19 cellular contexts compared by ENCODE assay signal in the genomic region with DNA sequence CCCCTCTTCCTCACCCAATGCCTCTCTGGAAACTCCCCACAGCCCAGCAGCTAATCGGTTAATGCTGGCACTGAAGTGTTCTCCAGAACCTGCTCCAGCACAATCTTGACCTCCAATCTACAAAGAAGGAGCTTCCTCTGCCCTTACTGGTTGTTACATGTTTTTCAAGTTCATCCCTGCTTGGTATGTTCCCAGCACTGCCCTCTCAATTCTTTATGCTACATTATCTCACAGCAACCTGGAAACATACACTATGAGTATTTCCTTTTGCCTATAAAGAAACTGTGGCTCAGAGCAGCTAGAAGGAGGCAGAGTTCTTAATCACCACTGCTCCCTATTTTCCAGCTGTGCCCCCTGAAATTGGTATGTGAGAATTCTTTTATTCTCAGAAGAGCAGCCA.
A peak's percentile ranks its signal among the peaks of the same experiment; 100 is the strongest.
DNase-seq lines count a peak whose midpoint lies in the region; TF ChIP-seq lines count a peak whose summit lies in the region.
"Had no signal": no experiment of that assay in that cellular context is flagged by ENCODE, and none has a peak within 500 bp of the region (broad histone marks: within the 10 kb centered on the region; RNA-seq: fewer than 3 reads in every experiment).

No MANE protein-coding gene starts in this region.

- no peaks in the 10 kb centered on the region for H3K4me1 Mint-ChIP-seq in MCF 10A (ENCODE audit: insufficient read depth, unreplicated experiment)
- peaks cover 28% of the 10 kb centered on the region for H3K4me1 Mint-ChIP-seq in nephron

- intact Hi-C loops in mammary epithelial cell (cut with micrococcal nuclease) (no loop called here), MCF 10A (cut with micrococcal nuclease) (no loop called here)

- in situ Hi-C loops in mammary epithelial cell (cut with MboI; ENCODE audit: low sequenced_read_pairs in 2 of 2) = loop anchor here (10.0 kb wide), 2 partner anchors 45 to 115 kb away; no protein-coding TSS in a partner anchor

- H3K27me3 Mint-ChIP-seq in MCF 10A (ENCODE audit: insufficient read depth, unreplicated experiment) (no peaks in the 10 kb centered on the region), nephron (ENCODE audit: low read depth) (peaks cover 3% of the 10 kb centered on the region)
- H3K27me3 Mint-ChIP-seq: CD4-positive, alpha-beta T cell had no signal

- no peak overlapping the region for H3K4me2 ChIP-seq in mammary epithelial cell (ENCODE audit: insufficient read depth, low read depth, low read length)
- H3K4me2 ChIP-seq: KMS-11 had no signal

- H3K27ac ChIP-seq in mammary epithelial cell (ENCODE audit: insufficient read depth, low read depth, low read length) = peak overlapping the region; percentile 45
- peak overlapping the region; percentile 57 for H3K27ac ChIP-seq in epithelial cell of prostate
- H3K27ac ChIP-seq in urinary bladder (ENCODE audit: low read depth) = peak overlapping the region; percentile 35
- H3K27ac ChIP-seq: 22Rv1, KMS-11 had no signal

- no peak overlapping the region for H3K27ac Mint-ChIP-seq in MCF 10A (ENCODE audit: low read depth, unreplicated experiment)
- H3K27ac Mint-ChIP-seq in nephron = peak overlapping the region; percentile 36 to 91 (median 36)
- H3K27ac Mint-ChIP-seq: CD4-positive, alpha-beta T cell had no signal

- no peaks in the 10 kb centered on the region for H3K9me3 ChIP-seq in mammary epithelial cell (replicated peaks; ENCODE audit: insufficient read depth, low read length)
- H3K9me3 ChIP-seq: BE2C had no signal

- H3K4me3 ChIP-seq in mammary epithelial cell (replicated peaks in 1 of 3; ENCODE audit: insufficient read depth in 1 of 3, low read depth in 2 of 3, low read length in 3 of 3) (no peak overlapping the region), urinary bladder (ENCODE audit: low read depth, low read length) (no peak overlapping the region)

- peak; percentile 74 for DNase-seq in mammary epithelial cell
- no peak for DNase-seq in MCF 10A (ENCODE audit: unreplicated experiment)
- DNase-seq in epithelial cell of prostate (ENCODE audit: low read depth, low spot score) = peak; percentile 70
- no peak for DNase-seq in KG1 (lab: John Stamatoyannopoulos, UW)
- DNase-seq in NCI-H2081 (lab: John Stamatoyannopoulos, UW) = no peak
- no peak for DNase-seq in RPMI8226
- DNase-seq: BE2C; CD4-positive, alpha-beta T cell; DMS79; H9; NCI-H1092 treated with DMSO at 0.1 percent for 48 hours; NCI-H1694; NCI-H345; NCI-H526; SIG-M5 had no signal

- WGBS in mammary epithelial cell (ENCODE audit: low coverage, missing lambda C conversion rate) = 7% methylated on average over 1 of the region's 1 CpG
- WGBS in urinary bladder = 90% methylated on average over 1 of the region's 1 CpG

- CTCF ChIA-PET in mammary epithelial cell (lab: Charles Lee; ENCODE audit: low non-redundant PET) = interaction anchor here (0.6 to 0.7 kb wide), 3 partner anchors 52 to 314 kb away, joined by 4 read pairs; no protein-coding TSS in a partner anchor
- CTCF ChIA-PET in MCF 10A (lab: Yijun Ruan, JAX) = interaction anchor here (0.6 to 2.0 kb wide), 7 partner anchors 11 to 560 kb away, joined by 3 to 6 read pairs (median 3); no protein-coding TSS in a partner anchor

- H3K27me3 ChIP-seq in mammary epithelial cell (ENCODE audit: insufficient read depth, low read length) = no peaks in the 10 kb centered on the region
- H3K27me3 ChIP-seq: BE2C had no signal

- no peaks in the 10 kb centered on the region for H3K36me3 ChIP-seq in mammary epithelial cell (ENCODE audit: insufficient read depth, low read length)
- H3K36me3 ChIP-seq in urinary bladder (ENCODE audit: insufficient read depth) = no peaks in the 10 kb centered on the region
- H3K36me3 ChIP-seq: BE2C had no signal

- POLR2A ChIA-PET in MCF 10A (lab: Yijun Ruan, JAX) = interaction anchor here (0.8 kb wide), 1 partner anchor 55 kb away, joined by 3 read pairs; no protein-coding TSS in a partner anchor

- no peak overlapping the region for H3K4me3 Mint-ChIP-seq in MCF 10A (ENCODE audit: unreplicated experiment)
- H3K4me3 Mint-ChIP-seq in nephron = no peak overlapping the region
- H3K4me3 Mint-ChIP-seq: CD4-positive, alpha-beta T cell; H9 had no signal

- H4K20me1 ChIP-seq in mammary epithelial cell (ENCODE audit: insufficient read depth, low read length) = no peaks in the 10 kb centered on the region

- no peak overlapping the region for H3K9ac ChIP-seq in mammary epithelial cell (ENCODE audit: insufficient read depth, low read length)
- H3K9ac ChIP-seq: KMS-11 had no signal

- no peaks in the 10 kb centered on the region for H3K36me3 Mint-ChIP-seq in MCF 10A (ENCODE audit: insufficient read depth, unreplicated experiment)
- no peaks in the 10 kb centered on the region for H3K36me3 Mint-ChIP-seq in nephron (ENCODE audit: low read depth)

- dilution Hi-C loops in mammary epithelial cell (cut with HindIII; ENCODE audit: low sequenced_read_pairs) = loop anchor here (5.0 kb wide), 1 partner anchor 32 kb away; no protein-coding TSS in a partner anchor

- BruUV-seq in mammary epithelial cell (replicated peaks; lab: Mats Ljungman, UMichigan) (no TSS peak), MCF 10A (replicated peaks; lab: Mats Ljungman, UMichigan) (no TSS peak)

- no peaks in the 10 kb centered on the region for H3K79me2 ChIP-seq in mammary epithelial cell (ENCODE audit: insufficient read depth, low read length)

- H3K9me3 Mint-ChIP-seq in MCF 10A (ENCODE audit: unreplicated experiment) (no peaks in the 10 kb centered on the region), nephron (no peaks in the 10 kb centered on the region)
- H3K9me3 Mint-ChIP-seq: CD4-positive, alpha-beta T cell had no signal

- no peak for TF ChIP-seq CTCF in mammary epithelial cell (conservative IDR thresholded peaks at IDR 0.05 in 1 of 2, IDR thresholded peaks at IDR 0.05 in 1 of 2; ENCODE audit: extremely low read depth in 1 of 2, insufficient read depth in 1 of 2, low read depth in 1 of 2, low read length in 2 of 2)
- TF ChIP-seq CTCF in MCF 10A (IDR thresholded peaks at IDR 0.05; ENCODE audit: unreplicated experiment) = no peak
- no peak for TF ChIP-seq CTCF in nephron (IDR thresholded peaks at IDR 0.05; ENCODE audit: unreplicated experiment in 3 of 3)

- H2AFZ ChIP-seq in mammary epithelial cell (ENCODE audit: low read depth, low read length) = no peak overlapping the region

- H3K4me1 ChIP-seq in mammary epithelial cell (ENCODE audit: insufficient read depth, low read length) (peaks cover 6% of the 10 kb centered on the region), urinary bladder (ENCODE audit: insufficient read depth) (no peaks in the 10 kb centered on the region)

Comparison
In these comparisons a context has a peak if more than half of its experiments do, and no peak if none do; other contexts are left out.
1. DNase-seq: peak in mammary epithelial cell (single experiment) and epithelial cell of prostate (single experiment); none in MCF 10A (single experiment), KG1 (single experiment), NCI-H2081 (0 of 2) and RPMI8226 (single experiment).
2. Peak in every context shown above with its lines, with median percentiles within 50 percentile points of each other: H3K27ac ChIP-seq.